1 cellular context compared by ENCODE assay signal in the genomic region with DNA sequence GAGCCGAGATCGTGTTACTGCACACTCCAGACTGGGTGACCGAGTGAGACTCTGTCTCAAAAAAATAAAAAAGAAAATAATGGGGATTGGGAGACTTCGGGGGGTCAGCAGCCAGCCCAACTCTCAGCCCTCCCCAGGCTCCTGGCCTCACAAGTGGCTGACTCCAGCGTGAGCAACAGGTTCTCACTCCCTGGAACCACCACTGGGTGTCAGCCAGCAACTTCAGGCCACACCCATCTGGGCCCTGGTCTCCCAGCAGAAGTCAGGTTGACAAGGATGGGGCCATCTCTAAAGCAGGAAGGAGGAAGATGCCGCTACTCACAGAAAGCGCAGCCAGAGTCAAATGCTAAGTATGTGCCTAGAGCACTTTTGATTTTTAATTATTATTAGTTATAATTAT.
TF ChIP-seq lines count a peak whose summit lies in the region.

No MANE protein-coding gene starts in this region.

TF ChIP-seq in WTC11, 78 proteins besides CTCF, POLR2A, EP300 and RAD21 (continued from another document):
- TF ChIP-seq, protein P1, sequence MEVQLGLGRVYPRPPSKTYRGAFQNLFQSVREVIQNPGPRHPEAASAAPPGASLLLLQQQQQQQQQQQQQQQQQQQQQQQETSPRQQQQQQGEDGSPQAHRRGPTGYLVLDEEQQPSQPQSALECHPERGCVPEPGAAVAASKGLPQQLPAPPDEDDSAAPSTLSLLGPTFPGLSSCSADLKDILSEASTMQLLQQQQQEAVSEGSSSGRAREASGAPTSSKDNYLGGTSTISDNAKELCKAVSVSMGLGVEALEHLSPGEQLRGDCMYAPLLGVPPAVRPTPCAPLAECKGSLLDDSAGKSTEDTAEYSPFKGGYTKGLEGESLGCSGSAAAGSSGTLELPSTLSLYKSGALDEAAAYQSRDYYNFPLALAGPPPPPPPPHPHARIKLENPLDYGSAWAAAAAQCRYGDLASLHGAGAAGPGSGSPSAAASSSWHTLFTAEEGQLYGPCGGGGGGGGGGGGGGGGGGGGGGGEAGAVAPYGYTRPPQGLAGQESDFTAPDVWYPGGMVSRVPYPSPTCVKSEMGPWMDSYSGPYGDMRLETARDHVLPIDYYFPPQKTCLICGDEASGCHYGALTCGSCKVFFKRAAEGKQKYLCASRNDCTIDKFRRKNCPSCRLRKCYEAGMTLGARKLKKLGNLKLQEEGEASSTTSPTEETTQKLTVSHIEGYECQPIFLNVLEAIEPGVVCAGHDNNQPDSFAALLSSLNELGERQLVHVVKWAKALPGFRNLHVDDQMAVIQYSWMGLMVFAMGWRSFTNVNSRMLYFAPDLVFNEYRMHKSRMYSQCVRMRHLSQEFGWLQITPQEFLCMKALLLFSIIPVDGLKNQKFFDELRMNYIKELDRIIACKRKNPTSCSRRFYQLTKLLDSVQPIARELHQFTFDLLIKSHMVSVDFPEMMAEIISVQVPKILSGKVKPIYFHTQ (CRISPR knock-in tag; IDR thresholded peaks at IDR 0.05), result no peak
- TF ChIP-seq, protein P2, sequence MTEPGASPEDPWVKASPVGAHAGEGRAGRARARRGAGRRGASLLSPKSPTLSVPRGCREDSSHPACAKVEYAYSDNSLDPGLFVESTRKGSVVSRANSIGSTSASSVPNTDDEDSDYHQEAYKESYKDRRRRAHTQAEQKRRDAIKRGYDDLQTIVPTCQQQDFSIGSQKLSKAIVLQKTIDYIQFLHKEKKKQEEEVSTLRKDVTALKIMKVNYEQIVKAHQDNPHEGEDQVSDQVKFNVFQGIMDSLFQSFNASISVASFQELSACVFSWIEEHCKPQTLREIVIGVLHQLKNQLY (CRISPR knock-in tag; IDR thresholded peaks at IDR 0.05), result no peak
- TF ChIP-seq, protein P3, sequence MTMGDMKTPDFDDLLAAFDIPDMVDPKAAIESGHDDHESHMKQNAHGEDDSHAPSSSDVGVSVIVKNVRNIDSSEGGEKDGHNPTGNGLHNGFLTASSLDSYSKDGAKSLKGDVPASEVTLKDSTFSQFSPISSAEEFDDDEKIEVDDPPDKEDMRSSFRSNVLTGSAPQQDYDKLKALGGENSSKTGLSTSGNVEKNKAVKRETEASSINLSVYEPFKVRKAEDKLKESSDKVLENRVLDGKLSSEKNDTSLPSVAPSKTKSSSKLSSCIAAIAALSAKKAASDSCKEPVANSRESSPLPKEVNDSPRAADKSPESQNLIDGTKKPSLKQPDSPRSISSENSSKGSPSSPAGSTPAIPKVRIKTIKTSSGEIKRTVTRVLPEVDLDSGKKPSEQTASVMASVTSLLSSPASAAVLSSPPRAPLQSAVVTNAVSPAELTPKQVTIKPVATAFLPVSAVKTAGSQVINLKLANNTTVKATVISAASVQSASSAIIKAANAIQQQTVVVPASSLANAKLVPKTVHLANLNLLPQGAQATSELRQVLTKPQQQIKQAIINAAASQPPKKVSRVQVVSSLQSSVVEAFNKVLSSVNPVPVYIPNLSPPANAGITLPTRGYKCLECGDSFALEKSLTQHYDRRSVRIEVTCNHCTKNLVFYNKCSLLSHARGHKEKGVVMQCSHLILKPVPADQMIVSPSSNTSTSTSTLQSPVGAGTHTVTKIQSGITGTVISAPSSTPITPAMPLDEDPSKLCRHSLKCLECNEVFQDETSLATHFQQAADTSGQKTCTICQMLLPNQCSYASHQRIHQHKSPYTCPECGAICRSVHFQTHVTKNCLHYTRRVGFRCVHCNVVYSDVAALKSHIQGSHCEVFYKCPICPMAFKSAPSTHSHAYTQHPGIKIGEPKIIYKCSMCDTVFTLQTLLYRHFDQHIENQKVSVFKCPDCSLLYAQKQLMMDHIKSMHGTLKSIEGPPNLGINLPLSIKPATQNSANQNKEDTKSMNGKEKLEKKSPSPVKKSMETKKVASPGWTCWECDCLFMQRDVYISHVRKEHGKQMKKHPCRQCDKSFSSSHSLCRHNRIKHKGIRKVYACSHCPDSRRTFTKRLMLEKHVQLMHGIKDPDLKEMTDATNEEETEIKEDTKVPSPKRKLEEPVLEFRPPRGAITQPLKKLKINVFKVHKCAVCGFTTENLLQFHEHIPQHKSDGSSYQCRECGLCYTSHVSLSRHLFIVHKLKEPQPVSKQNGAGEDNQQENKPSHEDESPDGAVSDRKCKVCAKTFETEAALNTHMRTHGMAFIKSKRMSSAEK (CRISPR knock-in tag; IDR thresholded peaks at IDR 0.05; ENCODE audit: borderline replicate concordance), result no peak
- TF ChIP-seq KAT7 (CRISPR knock-in tag; IDR thresholded peaks at IDR 0.05; ENCODE audit: borderline replicate concordance), result no peak
